13 cellular contexts compared by ENCODE assay signal in the genomic region with DNA sequence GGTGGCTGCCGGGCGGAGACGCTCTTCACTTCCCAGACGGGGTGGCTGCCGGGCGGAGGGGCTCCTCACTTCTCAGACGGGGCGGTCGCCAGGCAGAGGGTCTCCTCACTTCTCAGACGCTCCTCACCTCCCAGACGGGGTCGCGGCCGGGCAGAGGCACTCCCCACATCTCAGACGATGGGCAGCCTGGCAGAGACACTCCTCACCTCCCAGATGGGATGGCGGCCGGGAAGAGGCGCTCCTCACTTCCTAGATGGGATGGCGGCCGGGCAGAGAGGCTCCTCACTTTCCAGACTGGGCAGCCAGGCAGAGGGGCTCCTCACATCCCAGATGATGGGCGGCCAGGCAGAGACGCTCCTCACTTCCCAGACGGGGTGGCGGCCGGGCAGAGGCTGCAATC. TPM values are rescaled to one million over a fixed set of nuclear protein-coding genes. Genes with fewer than 3 reads are reported as not detected.
A peak's percentile ranks its signal among the peaks of the same experiment; 100 is the strongest.
DNase-seq lines count a peak whose midpoint lies in the region; ATAC-seq and TF ChIP-seq lines count a peak whose summit lies in the region.
"Not testable (repeated sequence)": the region's sequence is repeated elsewhere in the genome, so short reads cannot be mapped to it uniquely, and the experiment has no call there.
"Had no signal": no experiment of that assay in that cellular context is flagged by ENCODE, and none has a peak within 500 bp of the region (broad histone marks: within the 10 kb centered on the region; RNA-seq: fewer than 3 reads in every experiment).

No MANE protein-coding gene starts in this region.

- H3K9me3 ChIP-seq in lower lobe of right lung, sigmoid colon, upper lobe of right lung: not testable (repeated sequence)

- ATAC-seq in Right ventricle myocardium superior (ENCODE audit: poor library complexity); lower lobe of right lung; upper lobe of right lung: not testable (repeated sequence)

- H3K4me3 Mint-ChIP-seq in CD14-positive monocyte; osteocyte (ENCODE audit: unreplicated experiment): not testable (repeated sequence)

- H3K36me3 Mint-ChIP-seq in CD14-positive monocyte; osteocyte (ENCODE audit: unreplicated experiment): not testable (repeated sequence)

- not testable (repeated sequence) for H3K27ac ChIP-seq in lower lobe of right lung, sigmoid colon, upper lobe of right lung

- H3K9me3 Mint-ChIP-seq in CD14-positive monocyte; osteocyte (ENCODE audit: unreplicated experiment): not testable (repeated sequence)

- H3K27me3 ChIP-seq in lower lobe of right lung (ENCODE audit: low read depth); sigmoid colon; upper lobe of right lung: not testable (repeated sequence)

- not testable (repeated sequence) for H3K4me1 ChIP-seq in lower lobe of right lung, sigmoid colon, upper lobe of right lung

- TF ChIP-seq EP300 in sigmoid colon (IDR thresholded peaks at IDR 0.05), result not testable (repeated sequence)

- not testable (repeated sequence) for H3K27ac Mint-ChIP-seq in CD14-positive monocyte; osteocyte (ENCODE audit: unreplicated experiment)

- not testable (repeated sequence) for H3K36me3 ChIP-seq in lower lobe of right lung, sigmoid colon, upper lobe of right lung

- WGBS in sigmoid colon, 2 donors, result 95 to 97% methylated on average over 13 to 16 of the region's 25 CpGs

- not testable (repeated sequence) for H3K4me1 Mint-ChIP-seq in CD14-positive monocyte; osteocyte (ENCODE audit: unreplicated experiment)

- DNase-seq in CD14-positive monocyte (ENCODE audit: low spot score) (peak; percentile 12), Right ventricle myocardium superior (peak; percentile 17), lower lobe of right lung (peak; percentile 23), osteocyte (ENCODE audit: extremely low spot score, unreplicated experiment) (peak; percentile 53), sigmoid colon (peak; percentile 24), upper lobe of right lung (peak; percentile 48)
- DNase-seq in activated effector memory CD4-positive, alpha-beta T cell treated with anti-CD3 and anti-CD28 coated beads, Interleukin-2, amount 50 U/mL, for 16 hours, result peak; percentile 2

- TF ChIP-seq POLR2A in sigmoid colon (IDR thresholded peaks at IDR 0.05), result not testable (repeated sequence)

- intact Hi-C loops in CD14-positive monocyte (cut with micrococcal nuclease); Right ventricle myocardium superior (cut with DNase I); lower lobe of right lung (cut with DNase I); sigmoid colon (cut with DNase I); upper lobe of right lung (cut with DNase I): not testable (repeated sequence)

- not testable (repeated sequence) for H3K27me3 Mint-ChIP-seq in CD14-positive monocyte (ENCODE audit: low read depth in 3 of 3); osteocyte (ENCODE audit: unreplicated experiment)

- not testable (repeated sequence) for TF ChIP-seq CTCF in CD14-positive monocyte (IDR thresholded peaks at IDR 0.05); lower lobe of right lung (IDR thresholded peaks at IDR 0.05); osteocyte (IDR thresholded peaks at IDR 0.05); sigmoid colon (IDR thresholded peaks at IDR 0.05); upper lobe of right lung (IDR thresholded peaks at IDR 0.05)

- H3K4me3 ChIP-seq in lower lobe of right lung, sigmoid colon, upper lobe of right lung: not testable (repeated sequence)

RNA-seq across cellular contexts. Expression of a gene that starts 28.4 kb away (rescaled TPM):
- not detected for polyA plus RNA-seq in CD14-positive monocyte
- total RNA-seq in Right ventricle myocardium superior, result not detected
- 2.7 TPM for total RNA-seq in lower lobe of right lung
- total RNA-seq in osteocyte, result not detected in 2 replicates
- total RNA-seq in sigmoid colon, result 1 to 10 TPM in 1 of 4 donors, under 1 TPM in 2, not detected in 1; 0.27 to 1.8 (median 0.55) TPM
- polyA plus RNA-seq in sigmoid colon, result under 1 TPM in 1 of 3 donors, not detected in 2; 0.12 TPM
- 2.8 TPM for total RNA-seq in upper lobe of right lung
- total RNA-seq: A172; A673; CD4-positive, alpha-beta memory T cell; Daoy had no signal
- polyA plus RNA-seq: BJ; CD4-positive, alpha-beta memory T cell; CD4-positive, CD25-positive, alpha-beta regulatory T cell had no signal

RNA-seq across cellular contexts. Expression of a gene that starts 45.0 kb away (rescaled TPM):
- 100 to 1,000 TPM; 170 to 187 TPM for polyA plus RNA-seq in CD14-positive monocyte
- 378 TPM for total RNA-seq in Right ventricle myocardium superior
- total RNA-seq in lower lobe of right lung, result 484 TPM
- total RNA-seq in osteocyte, result 950 and 1,034 TPM in 2 replicates
- total RNA-seq in sigmoid colon, result 100 to 1,000 TPM in 3 of 4 donors, 10 to 100 TPM in 1; 67.4 to 249 (median 134) TPM
- 100 to 1,000 TPM; 220 to 455 (median 265) TPM for polyA plus RNA-seq in sigmoid colon
- total RNA-seq in upper lobe of right lung, result 507 TPM

RNA-seq across cellular contexts. Expression of a gene that starts 56.4 kb away (rescaled TPM):
- 100 to 1,000 TPM; 320 to 362 TPM for polyA plus RNA-seq in CD14-positive monocyte
- 13.1 TPM for total RNA-seq in Right ventricle myocardium superior
- 50.2 TPM for total RNA-seq in lower lobe of right lung
- 10.4 and 11.4 TPM in 2 replicates for total RNA-seq in osteocyte
- total RNA-seq in sigmoid colon, result 10 to 100 TPM; 10.2 to 27.7 (median 15.0) TPM
- 100 to 1,000 TPM in 2 of 3 donors, 10 to 100 TPM in 1; 89.4 to 283 (median 276) TPM for polyA plus RNA-seq in sigmoid colon
- total RNA-seq in upper lobe of right lung, result 55.4 TPM

Comparison
In these comparisons a context has a peak if more than half of its experiments do, and no peak if none do; other contexts are left out.
1. DNase-seq: peak in every context shown above with its lines; median percentile 53 in osteocyte; 48 in upper lobe of right lung; 24 in sigmoid colon; 23 in lower lobe of right lung; 17 in Right ventricle myocardium superior; 12 in CD14-positive monocyte; 2 in activated effector memory CD4-positive, alpha-beta T cell treated with anti-CD3 and anti-CD28 coated beads, Interleukin-2, amount 50 U/mL, for 16 hours.